ENCODE assay signal across 20 cellular contexts in genomic region chr7:90453931-90454330, GRCh38. TPM values are rescaled to one million over a fixed set of nuclear protein-coding genes. Genes with fewer than 3 reads are reported as not detected.
A peak's percentile ranks its signal among the peaks of the same experiment; 100 is the strongest.
DNase-seq lines count a peak whose midpoint lies in the region; ATAC-seq and TF ChIP-seq lines count a peak whose summit lies in the region.
"Had no signal": no experiment of that assay in that cellular context is flagged by ENCODE, and none has a peak within 500 bp of the region (broad histone marks: within the 10 kb centered on the region; RNA-seq: fewer than 3 reads in every experiment).

No MANE protein-coding gene starts in this region.

- H2BK15ac ChIP-seq in IMR-90 (ENCODE audit: low read depth, low read length): no peak overlapping the region

- no peak overlapping the region for H3K23ac ChIP-seq in IMR-90 (ENCODE audit: low read depth, low read length)

- H3K4ac ChIP-seq in IMR-90 (ENCODE audit: low read depth, low read length): no peak overlapping the region

- peaks cover 39% of the 10 kb centered on the region for H3K4me1 Mint-ChIP-seq in osteocyte (ENCODE audit: unreplicated experiment)

- H3K27ac Mint-ChIP-seq in osteocyte (ENCODE audit: unreplicated experiment): peak overlapping the region; percentile 72
- H3K27ac Mint-ChIP-seq: CD4-positive, CD25-positive, alpha-beta regulatory T cell had no signal

- H4K8ac ChIP-seq in IMR-90 (ENCODE audit: low read depth in 2 of 2, low read length in 2 of 2): no peak overlapping the region

- no peak for DNase-seq in IMR-90
- DNase-seq in left lobe of liver (ENCODE audit: low spot score): no peak
- no peak for DNase-seq in osteocyte (ENCODE audit: extremely low spot score, unreplicated experiment)
- DNase-seq in HUDEP-2 (lab: John Stamatoyannopoulos, UW; ENCODE audit: unreplicated experiment in 76 of 76): no peak
- no peak for DNase-seq in putamen (ENCODE audit: low spot score)
- DNase-seq: CD4-positive, CD25-positive, alpha-beta regulatory T cell; Karpas-422; NCI-H1092; NCI-H1417 treated with DMSO at 0.1 percent for 48 hours; NCI-H1694 treated with DMSO at 0.1 percent for 48 hours; NCI-H2081; NCI-H345; NCI-H774; SIG-M5 had no signal

- no peak for TF ChIP-seq RAD21 in IMR-90 (IDR thresholded peaks at IDR 0.05; ENCODE audit: low read length)

- no peak overlapping the region for H2BK20ac ChIP-seq in IMR-90 (ENCODE audit: low read depth, low read length)

- H2BK120ac ChIP-seq in IMR-90 (ENCODE audit: low read depth, low read length): no peak overlapping the region

- H3K9ac ChIP-seq in IMR-90 (ENCODE audit: low read depth, low read length): no peak overlapping the region

- ATAC-seq in IMR-90 (ENCODE audit: low read depth) (peak; percentile 35; the same call in 1 of the 2 replicates), SK-N-SH treated with all-trans-retinoic acid at 6 μM for 48 hours (peak; percentile 16), left lobe of liver (peak; percentile 60), esophagus mucosa (no peak)
- ATAC-seq: HCT116 had no signal

- no peaks in the 10 kb centered on the region for H3K9me3 ChIP-seq in IMR-90 (ENCODE audit: control insufficient read depth, insufficient read depth, low read length)

- H3K27ac ChIP-seq in IMR-90 (ENCODE audit: insufficient read depth, low read length): no peak overlapping the region

- in situ Hi-C loops in IMR-90 (cut with MboI; ENCODE audit: low sequenced_read_pairs): loop anchor here (10.0 kb wide), 1 partner anchor 571 kb away; no protein-coding TSS in a partner anchor

- TF ChIP-seq CTCF in IMR-90 (conservative IDR thresholded peaks at IDR 0.05; ENCODE audit: low read depth, low read length): no peak
- no peak for TF ChIP-seq CTCF in osteocyte (IDR thresholded peaks at IDR 0.05)

- no peaks in the 10 kb centered on the region for H3K9me1 ChIP-seq in IMR-90 (ENCODE audit: insufficient read depth, low read length)

- H3K9me3 Mint-ChIP-seq in osteocyte (ENCODE audit: unreplicated experiment): no peaks in the 10 kb centered on the region

- no peak overlapping the region for H3K4me2 ChIP-seq in IMR-90 (ENCODE audit: low read depth, low read length)

- no peaks in the 10 kb centered on the region for H3K36me3 Mint-ChIP-seq in osteocyte (ENCODE audit: unreplicated experiment)
- H3K36me3 Mint-ChIP-seq: CD4-positive, CD25-positive, alpha-beta regulatory T cell had no signal

- H3K4me3 Mint-ChIP-seq in osteocyte (ENCODE audit: unreplicated experiment): no peak overlapping the region
- H3K4me3 Mint-ChIP-seq: CD4-positive, CD25-positive, alpha-beta regulatory T cell had no signal

- no peak overlapping the region for H2AK9ac ChIP-seq in IMR-90 (replicated peaks; ENCODE audit: low read depth, low read length, poor library complexity)

- WGBS in IMR-90 (ENCODE audit: extremely low coverage in 2 of 2, insufficient read length in 1 of 2), 2 experiments: no CpG with 5 or more reads among the region's 1 CpG

- no peaks in the 10 kb centered on the region for H3K36me3 ChIP-seq in IMR-90 (ENCODE audit: control insufficient read depth, insufficient read depth, low read length)

- CTCF ChIA-PET in IMR-90 (lab: Yijun Ruan, JAX): interaction anchor here (0.6 to 1.9 kb wide), 2 partner anchors 9 to 268 kb away, joined by 3 to 10 read pairs; no protein-coding TSS in a partner anchor

- dilution Hi-C loops in IMR-90 (cut with HindIII; ENCODE audit: low sequenced_read_pairs, unreplicated experiment): no loop called here

- H2AFZ ChIP-seq in IMR-90 (replicated peaks; ENCODE audit: low read length, poor library complexity): no peak overlapping the region

- no peak for TF ChIP-seq POLR2A in IMR-90 (IDR thresholded peaks at IDR 0.05; ENCODE audit: low read depth, low read length)

- H2AK5ac ChIP-seq in IMR-90 (ENCODE audit: low read depth, low read length): no peak overlapping the region

- H3K4me3 ChIP-seq in IMR-90 (ENCODE audit: insufficient read depth, low read depth, low read length): no peak overlapping the region

- no peaks in the 10 kb centered on the region for H3K4me1 ChIP-seq in IMR-90 (ENCODE audit: control insufficient read depth, insufficient read depth, low read length)

- no peak overlapping the region for H3K56ac ChIP-seq in IMR-90 (ENCODE audit: extremely low read depth, insufficient read depth, low read length)

- intact Hi-C loops in IMR-90 (cut with micrococcal nuclease): loop anchor here (2.0 to 10.0 kb wide), 2 partner anchors 175 to 311 kb away; no protein-coding TSS in a partner anchor

- no peak overlapping the region for H4K91ac ChIP-seq in IMR-90 (ENCODE audit: insufficient read depth, low read depth, low read length)

- H4K5ac ChIP-seq in IMR-90 (ENCODE audit: low read depth, low read length): no peak overlapping the region

- H3K27me3 Mint-ChIP-seq in osteocyte (ENCODE audit: unreplicated experiment): peaks cover 11% of the 10 kb centered on the region

- POLR2A ChIA-PET in IMR-90 (lab: Charles Lee; ENCODE audit: unreplicated experiment): no interaction called here

- no peaks in the 10 kb centered on the region for H3K27me3 ChIP-seq in IMR-90 (ENCODE audit: control insufficient read depth, insufficient read depth, low read length)

- BruUV-seq in IMR-90 (replicated peaks; lab: Mats Ljungman, UMichigan): no TSS peak

- no peaks in the 10 kb centered on the region for H4K20me1 ChIP-seq in IMR-90 (ENCODE audit: insufficient read depth, low read length)

- H3K18ac ChIP-seq in IMR-90 (ENCODE audit: low read depth, low read length): no peak overlapping the region

- H3K14ac ChIP-seq in IMR-90 (replicated peaks; ENCODE audit: low read depth, low read length): no peak overlapping the region

- no peak overlapping the region for H2BK5ac ChIP-seq in IMR-90 (ENCODE audit: low read depth, low read length, poor library complexity, severe bottlenecking)

- no peaks in the 10 kb centered on the region for H3K79me1 ChIP-seq in IMR-90 (ENCODE audit: low read depth in 1 of 2, low read length in 2 of 2)

TF ChIP-seq in IMR-90, 13 proteins besides CTCF, POLR2A, EP300 and RAD21:
- TF ChIP-seq RFX5 (IDR thresholded peaks at IDR 0.05; ENCODE audit: low read depth, low read length) (no peak), RCOR1 (IDR thresholded peaks at IDR 0.05; ENCODE audit: insufficient replicate concordance, low read length) (no peak), MXI1 (IDR thresholded peaks at IDR 0.05; ENCODE audit: borderline replicate concordance, low read depth, low read length) (no peak), MAFK (IDR thresholded peaks at IDR 0.05; ENCODE audit: low read depth, low read length) (no peak), CEBPB (IDR thresholded peaks at IDR 0.05; ENCODE audit: low read depth, low read length) (no peak), SMC3 (IDR thresholded peaks at IDR 0.05; ENCODE audit: low read depth, low read length) (no peak), MAZ (IDR thresholded peaks at IDR 0.05; ENCODE audit: borderline replicate concordance, low read depth, low read length) (no peak), NFE2L2 (IDR thresholded peaks at IDR 0.05; ENCODE audit: low read depth, low read length) (no peak), FOS (IDR thresholded peaks at IDR 0.05; ENCODE audit: low read depth, low read length) (no peak), CHD1 (IDR thresholded peaks at IDR 0.05; ENCODE audit: low read depth, low read length) (no peak), BHLHE40 (IDR thresholded peaks at IDR 0.05; ENCODE audit: low read depth, low read length) (no peak)

TF ChIP-seq in SK-N-SH treated with all-trans-retinoic acid at 6 μM for 48 hours, 23 proteins besides CTCF, POLR2A, EP300 and RAD21 (continues in another document):
- TF ChIP-seq ZNF8 (CRISPR knock-in tag; IDR thresholded peaks at IDR 0.05): no peak
- TF ChIP-seq CREB5 (CRISPR knock-in tag; IDR thresholded peaks at IDR 0.05; ENCODE audit: low read depth): no peak
- no peak for TF ChIP-seq RARB (CRISPR knock-in tag; IDR thresholded peaks at IDR 0.05)
- no peak for TF ChIP-seq ESRRG (CRISPR knock-in tag; IDR thresholded peaks at IDR 0.05)
- no peak for TF ChIP-seq OSR1 (CRISPR knock-in tag; IDR thresholded peaks at IDR 0.05)
- TF ChIP-seq PPARA (CRISPR knock-in tag; IDR thresholded peaks at IDR 0.05; ENCODE audit: borderline replicate concordance): no peak
- no peak for TF ChIP-seq POU6F1 (CRISPR knock-in tag; IDR thresholded peaks at IDR 0.05; ENCODE audit: borderline replicate concordance, low read depth)
- no peak for TF ChIP-seq CSDC2 (CRISPR knock-in tag; IDR thresholded peaks at IDR 0.05)
- TF ChIP-seq GLIS3 (CRISPR knock-in tag; IDR thresholded peaks at IDR 0.05): no peak

RNA-seq across cellular contexts. Expression of gene PTTG1IP2, which starts 15.5 kb away (rescaled TPM):
- total RNA-seq in IMR-90 (2012; rRNA removed): not detected in 2 replicates
- not detected in 2 replicates for polyA plus RNA-seq in IMR-90 (2012; rRNA removed)
- not detected in 2 replicates for polyA plus RNA-seq in IMR-90 (2012; cell fraction: cytosol; rRNA removed)
- polyA plus RNA-seq in IMR-90 (2012; cell fraction: nucleus; rRNA removed; ENCODE audit: low replicate concordance): not detected in 2 replicates
- not detected for total RNA-seq in left lobe of liver
- total RNA-seq in osteocyte: not detected in 2 replicates
- total RNA-seq in esophagus mucosa: not detected
- total RNA-seq: A172; CD4-positive, CD25-positive, alpha-beta regulatory T cell; H4 had no signal
- polyA plus RNA-seq: BJ; CD4-positive, CD25-positive, alpha-beta regulatory T cell had no signal

RNA-seq across cellular contexts. Expression of gene CLDN12, which starts 50.7 kb away (rescaled TPM):
- total RNA-seq in IMR-90 (2012; rRNA removed) (42.5 and 46.4 TPM in 2 replicates), left lobe of liver (34.2 TPM), osteocyte (20.9 and 28.9 TPM in 2 replicates), esophagus mucosa (20.7 TPM)
- 33.4 and 34.5 TPM in 2 replicates for polyA plus RNA-seq in IMR-90 (2012; rRNA removed)
- polyA plus RNA-seq in IMR-90 (2012; cell fraction: cytosol; rRNA removed): 27.8 and 39.8 TPM in 2 replicates
- 42.6 and 51.6 TPM in 2 replicates for polyA plus RNA-seq in IMR-90 (2012; cell fraction: nucleus; rRNA removed; ENCODE audit: low replicate concordance)
